ENCODE assay signal across 21 cellular contexts in the genomic region with DNA sequence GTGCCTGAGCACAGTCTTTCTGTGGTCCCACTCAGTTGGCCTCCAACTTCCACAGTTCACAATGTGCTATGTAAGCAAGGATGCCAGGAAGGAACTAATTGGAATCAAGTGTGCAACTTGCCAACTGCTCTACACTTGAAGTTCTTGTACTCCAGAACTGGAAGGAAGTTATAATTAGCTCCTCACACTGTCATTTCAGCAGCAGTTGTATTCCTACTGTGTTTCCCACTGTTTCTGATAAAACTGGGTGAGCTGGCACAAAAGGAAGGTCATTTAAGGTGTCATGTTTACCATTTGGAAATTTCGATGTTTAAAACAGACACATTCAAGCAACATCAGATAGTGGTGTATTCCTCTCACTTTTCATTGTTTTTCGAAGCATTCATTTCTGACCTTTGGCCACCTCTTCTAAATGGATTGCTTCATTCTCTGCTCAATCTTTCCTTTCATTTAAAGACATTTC.
DNase-seq lines count a peak whose midpoint lies in the region; ATAC-seq and TF ChIP-seq lines count a peak whose summit lies in the region.
"Had no signal": no experiment of that assay in that cellular context is flagged by ENCODE, and none has a peak within 500 bp of the region (broad histone marks: within the 10 kb centered on the region; RNA-seq: fewer than 3 reads in every experiment).

No MANE protein-coding gene starts in this region.

- no peaks in the 10 kb centered on the region for H3K27me3 ChIP-seq in colonic mucosa
- H3K27me3 ChIP-seq in effector memory CD4-positive, alpha-beta T cell (replicated peaks; ENCODE audit: control insufficient read depth, insufficient read depth, low read length, poor library complexity, severe bottlenecking), result no peaks in the 10 kb centered on the region
- H3K27me3 ChIP-seq: gastrocnemius medialis, Peyer's patch had no signal

- ATAC-seq in left lobe of liver (peak; percentile 63), GM19324 (IDR thresholded peaks at IDR 0.05; ENCODE audit: low FRiP score, unreplicated experiment) (no peak)
- ATAC-seq: gastrocnemius medialis; natural killer cell treated with Interleukin-12 subunit alpha and Interleukin-12 subunit beta and Interleukin-15 and Interleukin-18, amount 100 ng/mL, for 72 hours; stimulated activated naive B cell treated with anti-CD40 and anti-IgM and Interleukin-4, amounts not matched to agents 10 μg/mL and 1 μg/mL and 100 μg/mL, for 72 hours had no signal

- H3K9ac ChIP-seq in colonic mucosa (ENCODE audit: low read depth in 2 of 2, low read length in 2 of 2), result no peak overlapping the region

- no peaks in the 10 kb centered on the region for H3K4me1 ChIP-seq in colonic mucosa
- no peaks in the 10 kb centered on the region for H3K4me1 ChIP-seq in effector memory CD4-positive, alpha-beta T cell (ENCODE audit: control insufficient read depth, insufficient read depth, low read length, poor library complexity, severe bottlenecking)

- H3K9me3 Mint-ChIP-seq in progenitor cell of endocrine pancreas (ENCODE audit: low read depth), result no peaks in the 10 kb centered on the region
- H3K9me3 Mint-ChIP-seq: activated CD4-positive, alpha-beta T cell treated with anti-CD3 and anti-CD28 coated beads, Interleukin-2, amount 10 ng/mL, durations not matched to agents 7 days and 5 days; CD4-positive, alpha-beta T cell; natural killer cell treated with Interleukin-12 subunit alpha and Interleukin-12 subunit beta and Interleukin-15 and Interleukin-18, amount 100 ng/mL, for 72 hours; stimulated activated naive B cell treated with anti-CD40 and anti-IgM and Interleukin-4, amounts not matched to agents 10 μg/mL and 1 μg/mL and 100 μg/mL, for 72 hours had no signal

- no peak overlapping the region for H3K4me3 ChIP-seq in colonic mucosa
- no peak overlapping the region for H3K4me3 ChIP-seq in effector memory CD4-positive, alpha-beta T cell (ENCODE audit: insufficient read depth, low read depth, low read length, poor library complexity, severe bottlenecking)
- H3K4me3 ChIP-seq: gastrocnemius medialis, lower lobe of right lung, Peyer's patch, psoas muscle had no signal

- peak overlapping the region; percentile 16 for H3K27ac Mint-ChIP-seq in progenitor cell of endocrine pancreas
- H3K27ac Mint-ChIP-seq: activated CD4-positive, alpha-beta T cell treated with anti-CD3 and anti-CD28 coated beads, Interleukin-2, amount 10 ng/mL, durations not matched to agents 7 days and 5 days; CD4-positive, alpha-beta T cell; natural killer cell treated with Interleukin-12 subunit alpha and Interleukin-12 subunit beta and Interleukin-15 and Interleukin-18, amount 100 ng/mL, for 72 hours; stimulated activated naive B cell treated with anti-CD40 and anti-IgM and Interleukin-4, amounts not matched to agents 10 μg/mL and 1 μg/mL and 100 μg/mL, for 72 hours had no signal

- intact Hi-C loops in colonic mucosa (cut with DNase I), result no loop called here

- TF ChIP-seq CTCF in progenitor cell of endocrine pancreas (IDR thresholded peaks at IDR 0.05; ENCODE audit: unreplicated experiment) (no peak), colonic mucosa (IDR thresholded peaks at IDR 0.05) (no peak)

- peaks cover 1% of the 10 kb centered on the region for H3K4me1 Mint-ChIP-seq in progenitor cell of endocrine pancreas (ENCODE audit: low read depth)
- H3K4me1 Mint-ChIP-seq: activated CD4-positive, alpha-beta T cell treated with anti-CD3 and anti-CD28 coated beads, Interleukin-2, amount 10 ng/mL, durations not matched to agents 7 days and 5 days; stimulated activated naive B cell treated with anti-CD40 and anti-IgM and Interleukin-4, amounts not matched to agents 10 μg/mL and 1 μg/mL and 100 μg/mL, for 72 hours had no signal

- no peak overlapping the region for H3K27ac ChIP-seq in colonic mucosa
- H3K27ac ChIP-seq in effector memory CD4-positive, alpha-beta T cell (ENCODE audit: insufficient read depth, low read length, poor library complexity, severe bottlenecking), result no peak overlapping the region
- H3K27ac ChIP-seq: gastrocnemius medialis, lower lobe of right lung, psoas muscle had no signal

- peak; percentile 80 for DNase-seq in Ammon's horn (ENCODE audit: low spot score)
- DNase-seq in astrocyte of the hippocampus (ENCODE audit: low read depth, low spot score), result peak; percentile 44
- DNase-seq in left lobe of liver (ENCODE audit: low spot score), result no peak
- no peak for DNase-seq in progenitor cell of endocrine pancreas (ENCODE audit: low spot score, unreplicated experiment)
- DNase-seq in colonic mucosa, result no peak
- DNase-seq in effector memory CD4-positive, alpha-beta T cell, result no peak
- no peak for DNase-seq in 8988T
- DNase-seq: activated CD4-positive, alpha-beta T cell treated with anti-CD3 and anti-CD28 coated beads, Interleukin-2, amount 10 ng/mL, durations not matched to agents 7 days and 5 days; activated gamma-delta T cell treated with Interleukin-2 at 50 U/mL for 16 hours; CD4-positive, alpha-beta T cell; cerebellar nuclear complex; gastrocnemius medialis; lower lobe of right lung; NCI-H1417 treated with DMSO at 0.1 percent for 48 hours; Peyer's patch; psoas muscle; stimulated activated CD4-positive, alpha-beta T cell treated with anti-CD3 and anti-CD28 coated beads, Interleukin-15, amount 100 ng/mL, for 24 hours; stimulated activated naive B cell treated with anti-CD40 and anti-IgM and Interleukin-4, amounts not matched to agents 10 μg/mL and 1 μg/mL and 100 μg/mL, for 72 hours; trophoblast cell had no signal

- no peaks in the 10 kb centered on the region for H3K9me3 ChIP-seq in colonic mucosa
- no peaks in the 10 kb centered on the region for H3K9me3 ChIP-seq in effector memory CD4-positive, alpha-beta T cell (ENCODE audit: control insufficient read depth, low read length)
- H3K9me3 ChIP-seq: gastrocnemius medialis, lower lobe of right lung, Peyer's patch, psoas muscle had no signal

- no peaks in the 10 kb centered on the region for H3K36me3 ChIP-seq in colonic mucosa
- no peaks in the 10 kb centered on the region for H3K36me3 ChIP-seq in effector memory CD4-positive, alpha-beta T cell (ENCODE audit: control insufficient read depth, insufficient read depth, low read length)
- H3K36me3 ChIP-seq: gastrocnemius medialis, Peyer's patch had no signal

- H3K4me3 Mint-ChIP-seq in progenitor cell of endocrine pancreas (ENCODE audit: low read depth), result no peak overlapping the region
- H3K4me3 Mint-ChIP-seq: activated CD4-positive, alpha-beta T cell treated with anti-CD3 and anti-CD28 coated beads, Interleukin-2, amount 10 ng/mL, durations not matched to agents 7 days and 5 days; CD4-positive, alpha-beta T cell; natural killer cell treated with Interleukin-12 subunit alpha and Interleukin-12 subunit beta and Interleukin-15 and Interleukin-18, amount 100 ng/mL, for 72 hours; stimulated activated naive B cell treated with anti-CD40 and anti-IgM and Interleukin-4, amounts not matched to agents 10 μg/mL and 1 μg/mL and 100 μg/mL, for 72 hours had no signal

- H3K36me3 Mint-ChIP-seq in progenitor cell of endocrine pancreas (ENCODE audit: insufficient read depth), result peaks cover 14% of the 10 kb centered on the region
- H3K36me3 Mint-ChIP-seq: natural killer cell treated with Interleukin-12 subunit alpha and Interleukin-12 subunit beta and Interleukin-15 and Interleukin-18, amount 100 ng/mL, for 72 hours; stimulated activated naive B cell treated with anti-CD40 and anti-IgM and Interleukin-4, amounts not matched to agents 10 μg/mL and 1 μg/mL and 100 μg/mL, for 72 hours had no signal

- H3K27me3 Mint-ChIP-seq in progenitor cell of endocrine pancreas, result no peaks in the 10 kb centered on the region

Comparison
In these comparisons a context has a peak if more than half of its experiments do, and no peak if none do; other contexts are left out.
1. DNase-seq: peak in Ammon's horn (single experiment) and astrocyte of the hippocampus (single experiment); none in left lobe of liver (single experiment), progenitor cell of endocrine pancreas (single experiment), colonic mucosa (single experiment), effector memory CD4-positive, alpha-beta T cell (0 of 3) and 8988T (single experiment).